In genomic region chr9:128020692-128021091, GRCh38 we compare ENCODE assay signal across 13 cellular contexts. TPM values are rescaled to one million over a fixed set of nuclear protein-coding genes. Genes with fewer than 3 reads are reported as not detected.
DNase-seq lines count a peak whose midpoint lies in the region; ATAC-seq, FAIRE-seq and TF ChIP-seq lines count a peak whose summit lies in the region.
"Had no signal": no experiment of that assay in that cellular context is flagged by ENCODE, and none has a peak within 500 bp of the region (broad histone marks: within the 10 kb centered on the region; RNA-seq: fewer than 3 reads in every experiment).

No MANE protein-coding gene starts in this region.

- H3K4me1 ChIP-seq in CD4-positive, CD25-positive, alpha-beta regulatory T cell (ENCODE audit: control insufficient read depth, insufficient read depth, low read length, poor library complexity, severe bottlenecking): peaks cover 43% of the 10 kb centered on the region

- in situ Hi-C loops in GM13977 (cut with MboI; ENCODE audit: low pct_unique_long_range_greater_than_20kb, low sequenced_read_pairs, unreplicated experiment): no loop called here

- H3K27me3 Mint-ChIP-seq in CD4-positive, CD25-positive, alpha-beta regulatory T cell: peaks cover 5% of the 10 kb centered on the region

- FAIRE-seq in H54 (lab: Jason Lieb, UNC): no peak

- no peaks in the 10 kb centered on the region for H3K36me3 ChIP-seq in CD4-positive, CD25-positive, alpha-beta regulatory T cell (ENCODE audit: control insufficient read depth, insufficient read depth, low read length)
- H3K36me3 ChIP-seq: heart left ventricle, MG63 had no signal

- TF ChIP-seq POLR2A in H54 (IDR thresholded peaks at IDR 0.05; ENCODE audit: low read depth, low read length): no peak

- H3K27ac Mint-ChIP-seq in CD4-positive, CD25-positive, alpha-beta regulatory T cell: peak overlapping the region; percentile 47 to 99 (median 48)

- no peak for DNase-seq in CD4-positive, CD25-positive, alpha-beta regulatory T cell
- no peak for DNase-seq in GM13977 (ENCODE audit: low spot score)
- peak; percentile 60 for DNase-seq in iPS-NIHi7 (ENCODE audit: extremely low spot score)
- DNase-seq in H54 (ENCODE audit: insufficient read length, low spot score): no peak
- DNase-seq: DMS53, HCEC 1CT, heart left ventricle, MG63, NCI-H446 treated with DMSO at 0.1 percent for 48 hours had no signal

- H3K36me3 Mint-ChIP-seq in CD4-positive, CD25-positive, alpha-beta regulatory T cell: peaks cover 6% of the 10 kb centered on the region

- H3K9me3 Mint-ChIP-seq in CD4-positive, CD25-positive, alpha-beta regulatory T cell: no peaks in the 10 kb centered on the region

- no peaks in the 10 kb centered on the region for H3K9me3 ChIP-seq in CD4-positive, CD25-positive, alpha-beta regulatory T cell (ENCODE audit: control insufficient read depth in 2 of 2, low read length in 2 of 2)
- H3K9me3 ChIP-seq: heart left ventricle, MG63 had no signal

- no peak overlapping the region for H3K4me3 ChIP-seq in CD4-positive, CD25-positive, alpha-beta regulatory T cell (ENCODE audit: low read depth, low read length)
- H3K4me3 ChIP-seq: heart left ventricle, MG63 had no signal

- H3K27me3 ChIP-seq in CD4-positive, CD25-positive, alpha-beta regulatory T cell (ENCODE audit: control insufficient read depth, insufficient read depth, low read length): no peaks in the 10 kb centered on the region
- H3K27me3 ChIP-seq: heart left ventricle, MG63 had no signal

- peak overlapping the region; percentile 15 for H3K27ac ChIP-seq in CD4-positive, CD25-positive, alpha-beta regulatory T cell (ENCODE audit: insufficient read depth, low read length, poor library complexity, severe bottlenecking)
- H3K27ac ChIP-seq in VCaP: no peak overlapping the region
- H3K27ac ChIP-seq: heart left ventricle had no signal

- peak overlapping the region in 3 of 4 donors; percentile 21 to 47 (median 39) for H3K4me3 Mint-ChIP-seq in CD4-positive, CD25-positive, alpha-beta regulatory T cell

- peaks cover 26 to 70% (median 48%) of the 10 kb centered on the region in 4 donors for H3K4me1 Mint-ChIP-seq in CD4-positive, CD25-positive, alpha-beta regulatory T cell

- no peak for ATAC-seq in CD4-positive, CD25-positive, alpha-beta regulatory T cell (ENCODE audit: low read depth in 2 of 2)
- ATAC-seq in HG03139 (IDR thresholded peaks at IDR 0.05; ENCODE audit: unreplicated experiment) (no peak), HG02642 (IDR thresholded peaks at IDR 0.05; ENCODE audit: poor library complexity, unreplicated experiment) (no peak), GM21390 (IDR thresholded peaks at IDR 0.05; ENCODE audit: unreplicated experiment) (no peak)
- ATAC-seq: heart left ventricle had no signal

- TF ChIP-seq CTCF in GM13977 (IDR thresholded peaks at IDR 0.05; ENCODE audit: extremely low read depth, insufficient read depth, missing control alignments): peak; percentile 32
- peak; percentile 19; the same call in 1 of the 2 replicates for TF ChIP-seq CTCF in VCaP (conservative IDR thresholded peaks at IDR 0.05)

RNA-seq across cellular contexts. Expression of gene EEIG1, which starts 39.9 kb away (rescaled TPM):
- 402 TPM for total RNA-seq in CD4-positive, CD25-positive, alpha-beta regulatory T cell
- polyA plus RNA-seq in CD4-positive, CD25-positive, alpha-beta regulatory T cell: 100 to 1,000 TPM; 140 to 190 (median 177) TPM

RNA-seq across cellular contexts. Expression of gene NAIF1, which starts 46.4 kb away (rescaled TPM):
- total RNA-seq in CD4-positive, CD25-positive, alpha-beta regulatory T cell: 16.8 TPM
- 10 to 100 TPM in 3 of 4 donors, 1 to 10 TPM in 1; 7.8 to 14.7 (median 12.3) TPM for polyA plus RNA-seq in CD4-positive, CD25-positive, alpha-beta regulatory T cell

RNA-seq across cellular contexts. Expression of gene SLC25A25, which starts 47.3 kb away (rescaled TPM):
- total RNA-seq in CD4-positive, CD25-positive, alpha-beta regulatory T cell: 13.8 TPM
- polyA plus RNA-seq in CD4-positive, CD25-positive, alpha-beta regulatory T cell: 10 to 100 TPM; 11.3 to 12.0 (median 11.7) TPM
